Comparison of ENCODE assay signal across 8 cellular contexts in genomic region chr11:67428052-67429001, GRCh38. TPM values are rescaled to one million over a fixed set of nuclear protein-coding genes. Genes with fewer than 3 reads are reported as not detected.
DNase-seq lines count a peak whose midpoint lies in the region; ATAC-seq and TF ChIP-seq lines count a peak whose summit lies in the region.

TSS of gene RPS6KB2 (plus strand) at chr11:67428494. CDS start at chr11:67428546, 52 bp downstream.

- peak within 1 kb of the TSS; percentile 95 for H3K4me3 ChIP-seq in suprapubic skin

- H3K36me3 Mint-ChIP-seq in HFFc6 (ENCODE audit: low read depth), result peaks cover 8% of the 10 kb centered on the region
- peaks cover 7% of the 10 kb centered on the region for H3K36me3 Mint-ChIP-seq in activated naive CD4-positive, alpha-beta T cell treated with anti-CD3 and anti-CD28 coated beads, Interleukin-2, amount 50 U/mL, for 24 hours

- DNase-seq in GM03348 (ENCODE audit: low spot score), result peak; percentile 99
- DNase-seq in HFFc6, result peak; percentile 95
- DNase-seq in NCI-H1092 (lab: John Stamatoyannopoulos, UW), result peak; percentile 99
- DNase-seq in globus pallidus (ENCODE audit: low spot score), result peak; percentile 97
- peak; percentile 82 to 99 (median 96) for DNase-seq in nucleus accumbens (lab: John Stamatoyannopoulos, UW)
- peak; percentile 99 for DNase-seq in suprapubic skin (ENCODE audit: low spot score in 2 of 2)

- peaks cover 24% of the 10 kb centered on the region for H3K36me3 ChIP-seq in suprapubic skin

- under 1% methylated on average over 61 of the region's 68 CpGs for WGBS in suprapubic skin

- H3K27ac Mint-ChIP-seq in HFFc6, result peak within 1 kb of the TSS; percentile 86
- peak within 1 kb of the TSS; percentile 98 for H3K27ac Mint-ChIP-seq in activated naive CD4-positive, alpha-beta T cell treated with anti-CD3 and anti-CD28 coated beads, Interleukin-2, amount 50 U/mL, for 24 hours

- peak in 1 of 2 donors; percentile 89 for TF ChIP-seq POLR2A in suprapubic skin (IDR thresholded peaks at IDR 0.05)

- no peaks in the 10 kb centered on the region for H3K27me3 ChIP-seq in suprapubic skin

- H3K4me1 ChIP-seq in suprapubic skin, result peaks cover 37% of the 10 kb centered on the region

- H3K4me1 Mint-ChIP-seq in HFFc6 (ENCODE audit: low read depth), result peaks cover 6% of the 10 kb centered on the region; the same call in 1 of the 2 replicates
- H3K4me1 Mint-ChIP-seq in activated naive CD4-positive, alpha-beta T cell treated with anti-CD3 and anti-CD28 coated beads, Interleukin-2, amount 50 U/mL, for 24 hours, result peaks cover 37% of the 10 kb centered on the region

- no peaks in the 10 kb centered on the region for H3K9me3 Mint-ChIP-seq in HFFc6
- no peaks in the 10 kb centered on the region for H3K9me3 Mint-ChIP-seq in activated naive CD4-positive, alpha-beta T cell treated with anti-CD3 and anti-CD28 coated beads, Interleukin-2, amount 50 U/mL, for 24 hours

- no peaks in the 10 kb centered on the region; the same call in none of the 2 replicates for H3K27me3 Mint-ChIP-seq in HFFc6 (ENCODE audit: insufficient read depth)
- H3K27me3 Mint-ChIP-seq in activated naive CD4-positive, alpha-beta T cell treated with anti-CD3 and anti-CD28 coated beads, Interleukin-2, amount 50 U/mL, for 24 hours, result no peaks in the 10 kb centered on the region

- peak within 1 kb of the TSS; percentile 96 for H3K4me3 Mint-ChIP-seq in HFFc6
- peak within 1 kb of the TSS; percentile 96 for H3K4me3 Mint-ChIP-seq in activated naive CD4-positive, alpha-beta T cell treated with anti-CD3 and anti-CD28 coated beads, Interleukin-2, amount 50 U/mL, for 24 hours

- peak; percentile 93 for ATAC-seq in SK-N-SH treated with all-trans-retinoic acid at 6 μM for 48 hours

- TF ChIP-seq EP300 in suprapubic skin (IDR thresholded peaks at IDR 0.05), result no peak

- H3K9me3 ChIP-seq in suprapubic skin, result no peaks in the 10 kb centered on the region

- peak within 1 kb of the TSS; percentile 96 for H3K27ac ChIP-seq in suprapubic skin

- TF ChIP-seq CTCF in HFFc6 (IDR thresholded peaks at IDR 0.05) (no peak), suprapubic skin (IDR thresholded peaks at IDR 0.05) (no peak)

TF ChIP-seq in SK-N-SH treated with all-trans-retinoic acid at 6 μM for 48 hours, 23 proteins besides CTCF, POLR2A, EP300 and RAD21:
- TF ChIP-seq, protein P1, sequence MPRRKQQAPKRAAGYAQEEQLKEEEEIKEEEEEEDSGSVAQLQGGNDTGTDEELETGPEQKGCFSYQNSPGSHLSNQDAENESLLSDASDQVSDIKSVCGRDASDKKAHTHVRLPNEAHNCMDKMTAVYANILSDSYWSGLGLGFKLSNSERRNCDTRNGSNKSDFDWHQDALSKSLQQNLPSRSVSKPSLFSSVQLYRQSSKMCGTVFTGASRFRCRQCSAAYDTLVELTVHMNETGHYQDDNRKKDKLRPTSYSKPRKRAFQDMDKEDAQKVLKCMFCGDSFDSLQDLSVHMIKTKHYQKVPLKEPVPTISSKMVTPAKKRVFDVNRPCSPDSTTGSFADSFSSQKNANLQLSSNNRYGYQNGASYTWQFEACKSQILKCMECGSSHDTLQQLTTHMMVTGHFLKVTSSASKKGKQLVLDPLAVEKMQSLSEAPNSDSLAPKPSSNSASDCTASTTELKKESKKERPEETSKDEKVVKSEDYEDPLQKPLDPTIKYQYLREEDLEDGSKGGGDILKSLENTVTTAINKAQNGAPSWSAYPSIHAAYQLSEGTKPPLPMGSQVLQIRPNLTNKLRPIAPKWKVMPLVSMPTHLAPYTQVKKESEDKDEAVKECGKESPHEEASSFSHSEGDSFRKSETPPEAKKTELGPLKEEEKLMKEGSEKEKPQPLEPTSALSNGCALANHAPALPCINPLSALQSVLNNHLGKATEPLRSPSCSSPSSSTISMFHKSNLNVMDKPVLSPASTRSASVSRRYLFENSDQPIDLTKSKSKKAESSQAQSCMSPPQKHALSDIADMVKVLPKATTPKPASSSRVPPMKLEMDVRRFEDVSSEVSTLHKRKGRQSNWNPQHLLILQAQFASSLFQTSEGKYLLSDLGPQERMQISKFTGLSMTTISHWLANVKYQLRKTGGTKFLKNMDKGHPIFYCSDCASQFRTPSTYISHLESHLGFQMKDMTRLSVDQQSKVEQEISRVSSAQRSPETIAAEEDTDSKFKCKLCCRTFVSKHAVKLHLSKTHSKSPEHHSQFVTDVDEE (CRISPR knock-in tag; IDR thresholded peaks at IDR 0.05), result 0 out of 2 replicates have a peak, but pooled peaks have one; percentile 50
- TF ChIP-seq, protein P2, sequence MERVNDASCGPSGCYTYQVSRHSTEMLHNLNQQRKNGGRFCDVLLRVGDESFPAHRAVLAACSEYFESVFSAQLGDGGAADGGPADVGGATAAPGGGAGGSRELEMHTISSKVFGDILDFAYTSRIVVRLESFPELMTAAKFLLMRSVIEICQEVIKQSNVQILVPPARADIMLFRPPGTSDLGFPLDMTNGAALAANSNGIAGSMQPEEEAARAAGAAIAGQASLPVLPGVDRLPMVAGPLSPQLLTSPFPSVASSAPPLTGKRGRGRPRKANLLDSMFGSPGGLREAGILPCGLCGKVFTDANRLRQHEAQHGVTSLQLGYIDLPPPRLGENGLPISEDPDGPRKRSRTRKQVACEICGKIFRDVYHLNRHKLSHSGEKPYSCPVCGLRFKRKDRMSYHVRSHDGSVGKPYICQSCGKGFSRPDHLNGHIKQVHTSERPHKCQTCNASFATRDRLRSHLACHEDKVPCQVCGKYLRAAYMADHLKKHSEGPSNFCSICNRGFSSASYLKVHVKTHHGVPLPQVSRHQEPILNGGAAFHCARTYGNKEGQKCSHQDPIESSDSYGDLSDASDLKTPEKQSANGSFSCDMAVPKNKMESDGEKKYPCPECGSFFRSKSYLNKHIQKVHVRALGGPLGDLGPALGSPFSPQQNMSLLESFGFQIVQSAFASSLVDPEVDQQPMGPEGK (CRISPR knock-in tag; IDR thresholded peaks at IDR 0.05; ENCODE audit: borderline replicate concordance), result no peak
- no peak for TF ChIP-seq TCF4 (CRISPR knock-in tag; IDR thresholded peaks at IDR 0.05; ENCODE audit: borderline replicate concordance)
- no peak for TF ChIP-seq CSDC2 (CRISPR knock-in tag; IDR thresholded peaks at IDR 0.05)

RNA-seq across cellular contexts. Expression of gene RPS6KB2, which starts in this region (rescaled TPM):
- total RNA-seq in HFFc6 (2021; fragmentation: NEBNext Ultra II Directional; extraction: Animal tissue kit (Norgen Biotek cat#: 25700)), result 10 to 100 TPM; 51.5 to 58.4 (median 55.8) TPM
- 100 to 1,000 TPM; 147 to 193 (median 158) TPM for total RNA-seq in suprapubic skin

Comparison
In these comparisons a context has a peak if more than half of its experiments do, and no peak if none do; other contexts are left out.
1. Peak in every context shown above with its lines: DNase-seq, ATAC-seq, H3K4me3 ChIP-seq and H3K27ac ChIP-seq.